ENCODE assay signal across 11 cellular contexts in the genomic region with DNA sequence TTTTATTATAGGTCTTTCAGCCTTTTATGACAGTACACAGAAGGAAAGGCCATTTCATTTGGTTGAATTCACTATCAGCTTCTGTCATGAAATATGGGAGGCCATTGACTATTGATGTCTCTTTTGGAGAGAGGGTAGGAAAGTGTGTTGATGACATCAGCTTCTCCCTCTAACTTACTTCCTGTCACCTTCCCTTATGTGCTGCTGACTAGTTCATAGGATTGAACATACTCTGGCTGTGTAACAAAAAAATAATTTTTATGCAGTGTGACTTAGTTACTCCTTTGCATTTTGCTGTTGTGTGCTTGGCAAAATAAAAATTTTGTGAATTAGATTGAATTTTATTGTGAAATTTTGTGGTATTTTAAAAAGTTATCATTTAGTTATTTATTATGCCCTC.
"Had no signal": no experiment of that assay in that cellular context is flagged by ENCODE, and none has a peak within 500 bp of the region (broad histone marks: within the 10 kb centered on the region; RNA-seq: fewer than 3 reads in every experiment).

No MANE protein-coding gene starts in this region.

- H3K4me1 ChIP-seq: left lung, thyroid gland had no signal

- H3K27me3 Mint-ChIP-seq: activated naive CD8-positive, alpha-beta T cell treated with anti-CD3 and anti-CD28 coated beads for 36 hours; brain; dendritic cell treated with granulocyte-macrophage colony-stimulating factor and Interleukin-4, amounts not matched to agents 40 ng/mL and 50 ng/mL, for 4 days; effector memory CD8-positive, alpha-beta T cell; naive thymus-derived CD8-positive, alpha-beta T cell; stimulated activated naive B cell treated with anti-CD40 and anti-IgM and Interleukin-4, amounts not matched to agents 10 μg/mL and 1 μg/mL and 100 μg/mL, for 72 hours had no signal

- H3K27me3 ChIP-seq: left lung, thyroid gland had no signal

- H3K27ac ChIP-seq: left lung, thyroid gland had no signal

- ATAC-seq: effector memory CD8-positive, alpha-beta T cell; left lung; naive thymus-derived CD8-positive, alpha-beta T cell; stimulated activated naive B cell treated with anti-CD40 and anti-IgM and Interleukin-4, amounts not matched to agents 10 μg/mL and 1 μg/mL and 100 μg/mL, for 72 hours had no signal

- H3K36me3 Mint-ChIP-seq: activated naive CD8-positive, alpha-beta T cell treated with anti-CD3 and anti-CD28 coated beads for 36 hours; brain; naive thymus-derived CD8-positive, alpha-beta T cell; stimulated activated naive B cell treated with anti-CD40 and anti-IgM and Interleukin-4, amounts not matched to agents 10 μg/mL and 1 μg/mL and 100 μg/mL, for 72 hours had no signal

- H3K36me3 ChIP-seq: left lung, thyroid gland had no signal

- DNase-seq: activated CD4-positive, CD25-positive, alpha-beta regulatory T cell treated with anti-CD3 and anti-CD28 coated beads, Interleukin-2, amount 50 U/mL, for 72 hours; activated naive CD8-positive, alpha-beta T cell treated with anti-CD3 and anti-CD28 coated beads for 36 hours; effector memory CD8-positive, alpha-beta T cell; left lung; naive thymus-derived CD8-positive, alpha-beta T cell; stimulated activated CD4-positive, alpha-beta T cell treated with anti-CD3 and anti-CD28 coated beads, Interleukin-12 subunit alpha, Interleukin-12 subunit beta, amount 100 ng/mL, for 4 hours; stimulated activated naive B cell treated with anti-CD40 and anti-IgM and Interleukin-4, amounts not matched to agents 10 μg/mL and 1 μg/mL and 100 μg/mL, for 72 hours; thyroid gland had no signal

- H3K4me1 Mint-ChIP-seq: activated naive CD8-positive, alpha-beta T cell treated with anti-CD3 and anti-CD28 coated beads for 36 hours; brain; naive thymus-derived CD8-positive, alpha-beta T cell; stimulated activated naive B cell treated with anti-CD40 and anti-IgM and Interleukin-4, amounts not matched to agents 10 μg/mL and 1 μg/mL and 100 μg/mL, for 72 hours had no signal

- H3K4me3 ChIP-seq: left lung, thyroid gland had no signal

- H3K9me3 ChIP-seq: thyroid gland had no signal

- H3K27ac Mint-ChIP-seq: activated naive CD8-positive, alpha-beta T cell treated with anti-CD3 and anti-CD28 coated beads for 36 hours; activated T-helper 1 cell treated with anti-CD3 and anti-CD28 coated beads, Interleukin-12 subunit alpha, Interleukin-12 subunit beta, Interleukin-2, Interleukin-4 antibody, amounts not matched to agents 30 ng/mL and 10 ng/mL and 1 ng/mL, durations not matched to agents 14 hours and 24 hours and 36 hours; brain; dendritic cell treated with granulocyte-macrophage colony-stimulating factor and Interleukin-4, amounts not matched to agents 40 ng/mL and 50 ng/mL, for 4 days; effector memory CD8-positive, alpha-beta T cell; naive thymus-derived CD8-positive, alpha-beta T cell; stimulated activated naive B cell treated with anti-CD40 and anti-IgM and Interleukin-4, amounts not matched to agents 10 μg/mL and 1 μg/mL and 100 μg/mL, for 72 hours had no signal

- H3K4me3 Mint-ChIP-seq: activated naive CD8-positive, alpha-beta T cell treated with anti-CD3 and anti-CD28 coated beads for 36 hours; activated T-helper 1 cell treated with anti-CD3 and anti-CD28 coated beads, Interleukin-12 subunit alpha, Interleukin-12 subunit beta, Interleukin-2, Interleukin-4 antibody, amounts not matched to agents 30 ng/mL and 10 ng/mL and 1 ng/mL, durations not matched to agents 14 hours and 24 hours and 36 hours; brain; dendritic cell treated with granulocyte-macrophage colony-stimulating factor and Interleukin-4, amounts not matched to agents 40 ng/mL and 50 ng/mL, for 4 days; effector memory CD8-positive, alpha-beta T cell; naive thymus-derived CD8-positive, alpha-beta T cell; stimulated activated naive B cell treated with anti-CD40 and anti-IgM and Interleukin-4, amounts not matched to agents 10 μg/mL and 1 μg/mL and 100 μg/mL, for 72 hours had no signal

- H3K9me3 Mint-ChIP-seq: activated naive CD8-positive, alpha-beta T cell treated with anti-CD3 and anti-CD28 coated beads for 36 hours; brain had no signal
